10 cellular contexts compared by ENCODE assay signal in the genomic region with DNA sequence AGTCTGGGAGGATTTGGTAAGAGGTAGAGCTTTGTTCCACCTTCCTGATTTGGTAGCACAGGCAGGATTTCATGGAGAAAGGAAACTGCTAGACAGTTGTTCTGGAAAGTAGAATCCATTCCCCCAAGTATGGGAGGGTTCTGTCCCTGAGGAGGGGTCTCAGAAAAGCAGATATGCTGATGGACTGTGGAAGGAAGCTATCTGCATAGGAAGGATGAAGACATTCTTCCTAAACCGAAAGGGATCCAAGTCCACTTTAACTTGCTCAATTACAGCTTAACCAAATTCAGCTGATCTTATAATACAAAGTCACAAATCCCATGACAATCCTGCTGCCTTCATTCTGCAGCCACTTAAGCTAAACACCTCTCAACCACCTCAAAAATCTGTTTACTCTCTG. TPM values are rescaled to one million over a fixed set of nuclear protein-coding genes. Genes with fewer than 3 reads are reported as not detected.
DNase-seq lines count a peak whose midpoint lies in the region; TF ChIP-seq lines count a peak whose summit lies in the region.
"Had no signal": no experiment of that assay in that cellular context is flagged by ENCODE, and none has a peak within 500 bp of the region (broad histone marks: within the 10 kb centered on the region; RNA-seq: fewer than 3 reads in every experiment).

No MANE protein-coding gene starts in this region.

- intact Hi-C loops in activated T-helper 2 cell treated with anti-CD3 and anti-CD28 coated beads, Interferon-gamma antibody, Interleukin-2, Interleukin-4, amounts not matched to agents 10 μg/mL and 5 μg/mL and 100 μg/mL, durations not matched to agents 14 hours and 24 hours and 36 hours (cut with micrococcal nuclease) = loop anchor here (2.0 to 10.0 kb wide), 2 partner anchors 14 to 412 kb away; a partner anchor contains a TSS

- DNase-seq in T-helper 1 cell = no peak
- no peak for DNase-seq in activated T-helper 2 cell treated with anti-CD3 and anti-CD28 coated beads, Interferon-gamma antibody, Interleukin-2, Interleukin-4, amounts not matched to agents 10 μg/mL and 5 μg/mL and 100 μg/mL, durations not matched to agents 14 hours and 24 hours and 36 hours (ENCODE audit: low spot score)
- no peak for DNase-seq in dermis blood vessel endothelial cell
- DNase-seq in GM10266 (ENCODE audit: extremely low spot score) = no peak
- DNase-seq in NCI-H2081 (lab: John Stamatoyannopoulos, UW) = no peak
- DNase-seq: T1000 had no signal

- H3K27me3 Mint-ChIP-seq in T-helper 1 cell treated with Interleukin-12 subunit alpha and Interleukin-12 subunit beta and Interleukin-4 antibody, amounts not matched to agents 30 μg/mL and 1 μg/mL, for 36 hours (ENCODE audit: low read depth) = no peaks in the 10 kb centered on the region
- H3K27me3 Mint-ChIP-seq in activated T-helper 2 cell treated with anti-CD3 and anti-CD28 coated beads, Interferon-gamma antibody, Interleukin-2, Interleukin-4, amounts not matched to agents 10 μg/mL and 5 μg/mL and 100 μg/mL, durations not matched to agents 14 hours and 24 hours and 36 hours (ENCODE audit: low read depth) = no peaks in the 10 kb centered on the region

- peaks cover 45% of the 10 kb centered on the region for H3K4me1 Mint-ChIP-seq in T-helper 1 cell treated with Interleukin-12 subunit alpha and Interleukin-12 subunit beta and Interleukin-4 antibody, amounts not matched to agents 30 μg/mL and 1 μg/mL, for 36 hours (ENCODE audit: low read depth)
- H3K4me1 Mint-ChIP-seq in activated T-helper 2 cell treated with anti-CD3 and anti-CD28 coated beads, Interferon-gamma antibody, Interleukin-2, Interleukin-4, amounts not matched to agents 10 μg/mL and 5 μg/mL and 100 μg/mL, durations not matched to agents 14 hours and 24 hours and 36 hours (ENCODE audit: low read depth) = peaks cover 64% of the 10 kb centered on the region

- H3K27ac ChIP-seq in liver (ENCODE audit: low read depth in 1 of 2, low read length in 2 of 2) (peak overlapping the region; percentile 93 to 97), stomach smooth muscle (ENCODE audit: low read length) (peak overlapping the region; percentile 92)
- H3K27ac ChIP-seq: epithelial cell of prostate had no signal

- peak overlapping the region; percentile 91 for H3K4me3 Mint-ChIP-seq in T-helper 1 cell treated with Interleukin-12 subunit alpha and Interleukin-12 subunit beta and Interleukin-4 antibody, amounts not matched to agents 30 μg/mL and 1 μg/mL, for 36 hours
- H3K4me3 Mint-ChIP-seq in activated T-helper 2 cell treated with anti-CD3 and anti-CD28 coated beads, Interferon-gamma antibody, Interleukin-2, Interleukin-4, amounts not matched to agents 10 μg/mL and 5 μg/mL and 100 μg/mL, durations not matched to agents 14 hours and 24 hours and 36 hours (ENCODE audit: low read depth) = peak overlapping the region; percentile 94

- H3K27me3 ChIP-seq in liver (ENCODE audit: control insufficient read depth in 4 of 4, insufficient read depth in 4 of 4, low read length in 3 of 4) = no peaks in the 10 kb centered on the region
- no peaks in the 10 kb centered on the region for H3K27me3 ChIP-seq in stomach smooth muscle (ENCODE audit: control insufficient read depth in 1 of 2, insufficient read depth in 2 of 2, low read length in 2 of 2)

- peaks cover 0 to 2% (median 0%) of the 10 kb centered on the region in 4 donors for H3K36me3 ChIP-seq in liver (ENCODE audit: control insufficient read depth in 4 of 4, insufficient read depth in 3 of 4, low read depth in 1 of 4, low read length in 3 of 4)
- no peaks in the 10 kb centered on the region for H3K36me3 ChIP-seq in stomach smooth muscle (ENCODE audit: control insufficient read depth in 2 of 2, insufficient read depth in 2 of 2, low read length in 2 of 2)

- peak overlapping the region; percentile 89 to 97 (median 96) for H3K4me3 ChIP-seq in liver (ENCODE audit: low read depth in 1 of 3, low read length in 3 of 3)
- peak overlapping the region; percentile 90 to 92 for H3K4me3 ChIP-seq in stomach smooth muscle (ENCODE audit: low read length in 2 of 2)

- H3K4me1 ChIP-seq in liver (ENCODE audit: control insufficient read depth in 4 of 4, insufficient read depth in 4 of 4, low read length in 3 of 4) (peaks cover 5 to 47% (median 22%) of the 10 kb centered on the region in 4 donors), stomach smooth muscle (ENCODE audit: control insufficient read depth, insufficient read depth, low read length) (peaks cover 11% of the 10 kb centered on the region)

- peaks cover 16% of the 10 kb centered on the region for H3K36me3 Mint-ChIP-seq in T-helper 1 cell treated with Interleukin-12 subunit alpha and Interleukin-12 subunit beta and Interleukin-4 antibody, amounts not matched to agents 30 μg/mL and 1 μg/mL, for 36 hours (ENCODE audit: low read depth)
- H3K36me3 Mint-ChIP-seq in activated T-helper 2 cell treated with anti-CD3 and anti-CD28 coated beads, Interferon-gamma antibody, Interleukin-2, Interleukin-4, amounts not matched to agents 10 μg/mL and 5 μg/mL and 100 μg/mL, durations not matched to agents 14 hours and 24 hours and 36 hours (ENCODE audit: low read depth) = peaks cover 63% of the 10 kb centered on the region

- TF ChIP-seq CTCF in liver (IDR thresholded peaks at IDR 0.05; ENCODE audit: low read depth, low read length, missing input control) (no peak), GM10266 (IDR thresholded peaks at IDR 0.05; ENCODE audit: control insufficient read depth, insufficient read depth, low read depth, missing control alignments) (no peak)

- H3K9ac ChIP-seq in liver (ENCODE audit: low read depth in 1 of 2, low read length in 2 of 2) = peak overlapping the region; percentile 67 to 94
- peak overlapping the region; percentile 51 to 79 for H3K9ac ChIP-seq in stomach smooth muscle (ENCODE audit: low read length in 2 of 2)

- H3K27ac Mint-ChIP-seq in T-helper 1 cell treated with Interleukin-12 subunit alpha and Interleukin-12 subunit beta and Interleukin-4 antibody, amounts not matched to agents 30 μg/mL and 1 μg/mL, for 36 hours = no peak overlapping the region
- H3K27ac Mint-ChIP-seq in activated T-helper 2 cell treated with anti-CD3 and anti-CD28 coated beads, Interferon-gamma antibody, Interleukin-2, Interleukin-4, amounts not matched to agents 10 μg/mL and 5 μg/mL and 100 μg/mL, durations not matched to agents 14 hours and 24 hours and 36 hours = peak overlapping the region; percentile 20

- TF ChIP-seq RAD21 in liver (IDR thresholded peaks at IDR 0.05) = no peak

- WGBS in liver = 6% methylated on average over 1 of the region's 1 CpG

- H3K9me3 ChIP-seq in liver (ENCODE audit: control insufficient read depth in 4 of 4, low read length in 3 of 4) (no peaks in the 10 kb centered on the region), stomach smooth muscle (ENCODE audit: control insufficient read depth in 2 of 2, low read length in 2 of 2) (no peaks in the 10 kb centered on the region)

- H3K9me3 Mint-ChIP-seq in T-helper 1 cell treated with Interleukin-12 subunit alpha and Interleukin-12 subunit beta and Interleukin-4 antibody, amounts not matched to agents 30 μg/mL and 1 μg/mL, for 36 hours = no peaks in the 10 kb centered on the region
- H3K9me3 Mint-ChIP-seq in activated T-helper 2 cell treated with anti-CD3 and anti-CD28 coated beads, Interferon-gamma antibody, Interleukin-2, Interleukin-4, amounts not matched to agents 10 μg/mL and 5 μg/mL and 100 μg/mL, durations not matched to agents 14 hours and 24 hours and 36 hours = no peaks in the 10 kb centered on the region

TF ChIP-seq in liver, 16 proteins besides CTCF, POLR2A, EP300 and RAD21 (continues in another document):
- TF ChIP-seq, protein P1, sequence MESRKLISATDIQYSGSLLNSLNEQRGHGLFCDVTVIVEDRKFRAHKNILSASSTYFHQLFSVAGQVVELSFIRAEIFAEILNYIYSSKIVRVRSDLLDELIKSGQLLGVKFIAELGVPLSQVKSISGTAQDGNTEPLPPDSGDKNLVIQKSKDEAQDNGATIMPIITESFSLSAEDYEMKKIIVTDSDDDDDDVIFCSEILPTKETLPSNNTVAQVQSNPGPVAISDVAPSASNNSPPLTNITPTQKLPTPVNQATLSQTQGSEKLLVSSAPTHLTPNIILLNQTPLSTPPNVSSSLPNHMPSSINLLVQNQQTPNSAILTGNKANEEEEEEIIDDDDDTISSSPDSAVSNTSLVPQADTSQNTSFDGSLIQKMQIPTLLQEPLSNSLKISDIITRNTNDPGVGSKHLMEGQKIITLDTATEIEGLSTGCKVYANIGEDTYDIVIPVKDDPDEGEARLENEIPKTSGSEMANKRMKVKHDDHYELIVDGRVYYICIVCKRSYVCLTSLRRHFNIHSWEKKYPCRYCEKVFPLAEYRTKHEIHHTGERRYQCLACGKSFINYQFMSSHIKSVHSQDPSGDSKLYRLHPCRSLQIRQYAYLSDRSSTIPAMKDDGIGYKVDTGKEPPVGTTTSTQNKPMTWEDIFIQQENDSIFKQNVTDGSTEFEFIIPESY (IDR thresholded peaks at IDR 0.05) = no peak
- TF ChIP-seq, protein P2, sequence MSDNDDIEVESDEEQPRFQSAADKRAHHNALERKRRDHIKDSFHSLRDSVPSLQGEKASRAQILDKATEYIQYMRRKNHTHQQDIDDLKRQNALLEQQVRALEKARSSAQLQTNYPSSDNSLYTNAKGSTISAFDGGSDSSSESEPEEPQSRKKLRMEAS (IDR thresholded peaks at IDR 0.05) = no peak

RNA-seq across cellular contexts. Expression of a gene that starts 2.6 kb away (rescaled TPM):
- total RNA-seq in activated T-helper 2 cell treated with anti-CD3 and anti-CD28 coated beads, Interferon-gamma antibody, Interleukin-2, Interleukin-4, amounts not matched to agents 10 μg/mL and 5 μg/mL and 100 μg/mL, durations not matched to agents 14 hours and 24 hours and 36 hours = 43.8 and 45.0 TPM in 2 replicates
- total RNA-seq in liver = 100 to 1,000 TPM; 201 to 209 TPM
- polyA plus RNA-seq in liver = 10 to 100 TPM; 68.2 to 95.5 TPM
- 179 and 202 TPM in 2 replicates for total RNA-seq in dermis blood vessel endothelial cell
